In genomic region chr12:42565633-42566032, GRCh38 we compare ENCODE assay signal across 1 cellular context.
TF ChIP-seq lines count a peak whose summit lies in the region.

No MANE protein-coding gene starts in this region.

TF ChIP-seq in HEK293, 187 proteins besides CTCF, POLR2A, EP300 and RAD21 (continued from another document):
- TF ChIP-seq GLIS1 (tag by site-specific recombination; IDR thresholded peaks at IDR 0.05): no peak
